ENCODE assay signal across 18 cellular contexts in genomic region chr11:58318532-58318931, GRCh38. TPM values are rescaled to one million over a fixed set of nuclear protein-coding genes. Genes with fewer than 3 reads are reported as not detected.
"Had no signal": no experiment of that assay in that cellular context is flagged by ENCODE, and none has a peak within 500 bp of the region (broad histone marks: within the 10 kb centered on the region; RNA-seq: fewer than 3 reads in every experiment).

No MANE protein-coding gene starts in this region.

- H3K36me3 ChIP-seq: gastrocnemius medialis, heart right ventricle, neutrophil, tibial nerve had no signal

- H3K4me3 ChIP-seq: gastrocnemius medialis, heart right ventricle, mucosa of descending colon, tibial nerve had no signal

- H3K27me3 ChIP-seq: gastrocnemius medialis, heart right ventricle, neutrophil, tibial nerve had no signal

- H3K4me1 ChIP-seq: gastrocnemius medialis, heart right ventricle, tibial nerve had no signal

- H3K27ac ChIP-seq: gastrocnemius medialis, heart right ventricle, neutrophil, tibial nerve had no signal

- H3K9me3 ChIP-seq: gastrocnemius medialis, heart right ventricle, mucosa of descending colon, neutrophil had no signal

- DNase-seq: activated CD4-positive, alpha-beta T cell treated with anti-CD3 and anti-CD28 coated beads for 1 hour; activated CD4-positive, alpha-beta T cell treated with anti-CD3 and anti-CD28 coated beads, Interleukin-2, amount 50 U/mL, for 48 hours; activated naive CD8-positive, alpha-beta T cell treated with anti-CD3 and anti-CD28 coated beads, Interleukin-2, amount 10 ng/mL, durations not matched to agents 7 days and 5 days; activated T-cell treated with anti-CD3 and anti-CD28 coated beads, Interleukin-2, amount 50 U/mL, for 4 hours; effector memory CD8-positive, alpha-beta T cell; erythroblast; gastrocnemius medialis; heart right ventricle; islet precursor cell; mucosa of descending colon; naive thymus-derived CD8-positive, alpha-beta T cell; right cardiac atrium; T-helper 9 cell had no signal

RNA-seq across cellular contexts. Expression of gene OR5B17, which starts 40.3 kb away (rescaled TPM):
- total RNA-seq: activated naive CD8-positive, alpha-beta T cell treated with anti-CD3 and anti-CD28 coated beads, Interleukin-2, amount 10 ng/mL, durations not matched to agents 7 days and 5 days; activated T-cell treated with anti-CD3 and anti-CD28 coated beads, Interleukin-2, amount 50 U/mL, for 4 hours; gastrocnemius medialis; heart right ventricle; left lobe of liver; mucosa of descending colon; naive thymus-derived CD8-positive, alpha-beta T cell; progenitor cell of endocrine pancreas; right cardiac atrium; subcutaneous adipose tissue; tibial nerve had no signal

RNA-seq across cellular contexts. Expression of gene OR10W1, which starts 50.5 kb away (rescaled TPM):
- total RNA-seq: activated naive CD8-positive, alpha-beta T cell treated with anti-CD3 and anti-CD28 coated beads, Interleukin-2, amount 10 ng/mL, durations not matched to agents 7 days and 5 days; activated T-cell treated with anti-CD3 and anti-CD28 coated beads, Interleukin-2, amount 50 U/mL, for 4 hours; heart right ventricle; left lobe of liver; mucosa of descending colon; naive thymus-derived CD8-positive, alpha-beta T cell; progenitor cell of endocrine pancreas; right cardiac atrium; subcutaneous adipose tissue; tibial nerve had no signal
